Comparison of ENCODE assay signal across 17 cellular contexts in genomic region chr1:7579016-7579415, GRCh38.
DNase-seq lines count a peak whose midpoint lies in the region; ATAC-seq and TF ChIP-seq lines count a peak whose summit lies in the region.
"Had no signal": no experiment of that assay in that cellular context is flagged by ENCODE, and none has a peak within 500 bp of the region (broad histone marks: within the 10 kb centered on the region; RNA-seq: fewer than 3 reads in every experiment).

No MANE protein-coding gene starts in this region.

- peaks cover 4% of the 10 kb centered on the region for H3K27me3 Mint-ChIP-seq in activated CD4-positive, alpha-beta T cell treated with anti-CD3 and anti-CD28 coated beads for 36 hours
- no peaks in the 10 kb centered on the region for H3K27me3 Mint-ChIP-seq in activated CD4-positive, alpha-beta T cell treated with anti-CD3 and anti-CD28 coated beads, Interleukin-2, amount 10 ng/mL, durations not matched to agents 7 days and 5 days

- WGBS in right cardiac atrium: 96% methylated on average over 8 of the region's 8 CpGs

- no peak for ATAC-seq in activated CD4-positive, alpha-beta T cell treated with anti-CD3 and anti-CD28 coated beads for 36 hours
- ATAC-seq in right cardiac atrium: no peak
- no peak for ATAC-seq in left ventricle myocardium superior
- no peak for ATAC-seq in mucosa of descending colon
- ATAC-seq in upper lobe of right lung: no peak

- H3K27ac Mint-ChIP-seq in activated CD4-positive, alpha-beta T cell treated with anti-CD3 and anti-CD28 coated beads for 36 hours: no peak overlapping the region
- no peak overlapping the region for H3K27ac Mint-ChIP-seq in activated CD4-positive, alpha-beta T cell treated with anti-CD3 and anti-CD28 coated beads, Interleukin-2, amount 10 ng/mL, durations not matched to agents 7 days and 5 days
- H3K27ac Mint-ChIP-seq: CD4-positive, CD25-positive, alpha-beta regulatory T cell had no signal

- H3K4me3 ChIP-seq in right cardiac atrium (ENCODE audit: low read length) (no peak overlapping the region), mucosa of descending colon (no peak overlapping the region), upper lobe of right lung (no peak overlapping the region)

- H3K27me3 ChIP-seq in right cardiac atrium (ENCODE audit: control insufficient read depth, insufficient read depth): no peaks in the 10 kb centered on the region
- H3K27me3 ChIP-seq in upper lobe of right lung: no peaks in the 10 kb centered on the region

- no peak for TF ChIP-seq CTCF in mucosa of descending colon (IDR thresholded peaks at IDR 0.05)
- TF ChIP-seq CTCF in upper lobe of right lung (IDR thresholded peaks at IDR 0.05): no peak

- intact Hi-C loops in activated CD4-positive, alpha-beta T cell treated with anti-CD3 and anti-CD28 coated beads for 36 hours (cut with DNase I, micrococcal nuclease): no loop called here
- intact Hi-C loops in right cardiac atrium (cut with DNase I) (loop anchor here in 2 of 4 donors (10.0 kb wide), 2 partner anchors 64 to 124 kb away; no protein-coding TSS in a partner anchor), left ventricle myocardium superior (cut with micrococcal nuclease) (no loop called here), mucosa of descending colon (cut with DNase I, micrococcal nuclease) (no loop called here), upper lobe of right lung (cut with DNase I) (no loop called here)

- H3K9me3 ChIP-seq in right cardiac atrium (ENCODE audit: control insufficient read depth, low read length) (no peaks in the 10 kb centered on the region), mucosa of descending colon (no peaks in the 10 kb centered on the region), upper lobe of right lung (no peaks in the 10 kb centered on the region)

- H3K4me3 Mint-ChIP-seq in activated CD4-positive, alpha-beta T cell treated with anti-CD3 and anti-CD28 coated beads for 36 hours: no peak overlapping the region
- no peak overlapping the region for H3K4me3 Mint-ChIP-seq in activated CD4-positive, alpha-beta T cell treated with anti-CD3 and anti-CD28 coated beads, Interleukin-2, amount 10 ng/mL, durations not matched to agents 7 days and 5 days
- H3K4me3 Mint-ChIP-seq: CD4-positive, CD25-positive, alpha-beta regulatory T cell had no signal

- no peaks in the 10 kb centered on the region for H3K36me3 ChIP-seq in mucosa of descending colon (ENCODE audit: low read depth)
- no peaks in the 10 kb centered on the region for H3K36me3 ChIP-seq in upper lobe of right lung

- H3K9me3 Mint-ChIP-seq in activated CD4-positive, alpha-beta T cell treated with anti-CD3 and anti-CD28 coated beads for 36 hours (ENCODE audit: low read depth): no peaks in the 10 kb centered on the region
- no peaks in the 10 kb centered on the region for H3K9me3 Mint-ChIP-seq in activated CD4-positive, alpha-beta T cell treated with anti-CD3 and anti-CD28 coated beads, Interleukin-2, amount 10 ng/mL, durations not matched to agents 7 days and 5 days
- H3K9me3 Mint-ChIP-seq: CD4-positive, CD25-positive, alpha-beta regulatory T cell had no signal

- DNase-seq in activated CD4-positive, alpha-beta T cell treated with anti-CD3 and anti-CD28 coated beads for 36 hours: peak; percentile 3
- DNase-seq in activated CD4-positive, alpha-beta T cell treated with anti-CD3 and anti-CD28 coated beads, Interleukin-2, amount 10 ng/mL, durations not matched to agents 7 days and 5 days: no peak
- peak in 2 of 3 donors; percentile 25 to 36 for DNase-seq in right cardiac atrium
- no peak for DNase-seq in left ventricle myocardium superior
- DNase-seq in mucosa of descending colon: peak in 2 of 3 donors; percentile 6 to 26
- peak; percentile 45 for DNase-seq in upper lobe of right lung
- DNase-seq in anterior cingulate cortex (lab: John Stamatoyannopoulos, UW): no peak
- no peak for DNase-seq in OCI-M2 (lab: John Stamatoyannopoulos, UW; ENCODE audit: unreplicated experiment)
- DNase-seq: CD4-positive, CD25-positive, alpha-beta regulatory T cell; COR-L47; DMS 273 treated with DMSO at 0.1 percent for 48 hours; DND-41; MV-4-11; NCI-H1694 treated with DMSO at 0.1 percent for 48 hours; NK-92 treated with Interleukin-12 subunit alpha and Interleukin-12 subunit beta, amount 100 ng/mL, for 24 hours had no signal

- POLR2A ChIA-PET in activated CD4-positive, alpha-beta T cell treated with anti-CD3 and anti-CD28 coated beads for 36 hours (lab: Charles Lee): no interaction called here
- POLR2A ChIA-PET in activated CD4-positive, alpha-beta T cell treated with anti-CD3 and anti-CD28 coated beads, Interleukin-2, amount 10 ng/mL, durations not matched to agents 7 days and 5 days (lab: Charles Lee): no interaction called here

- CTCF ChIA-PET in activated CD4-positive, alpha-beta T cell treated with anti-CD3 and anti-CD28 coated beads for 36 hours (lab: Charles Lee): no interaction called here
- CTCF ChIA-PET in activated CD4-positive, alpha-beta T cell treated with anti-CD3 and anti-CD28 coated beads, Interleukin-2, amount 10 ng/mL, durations not matched to agents 7 days and 5 days (lab: Charles Lee): no interaction called here

- H3K27ac ChIP-seq in right cardiac atrium (ENCODE audit: low read length): no peak overlapping the region
- no peak overlapping the region for H3K27ac ChIP-seq in upper lobe of right lung
- H3K27ac ChIP-seq: 22Rv1, KMS-11 had no signal

- no peaks in the 10 kb centered on the region for H3K36me3 Mint-ChIP-seq in activated CD4-positive, alpha-beta T cell treated with anti-CD3 and anti-CD28 coated beads for 36 hours (ENCODE audit: low read depth)
- H3K36me3 Mint-ChIP-seq in activated CD4-positive, alpha-beta T cell treated with anti-CD3 and anti-CD28 coated beads, Interleukin-2, amount 10 ng/mL, durations not matched to agents 7 days and 5 days (ENCODE audit: low read depth): no peaks in the 10 kb centered on the region
- H3K36me3 Mint-ChIP-seq: CD4-positive, CD25-positive, alpha-beta regulatory T cell had no signal

- H3K4me1 ChIP-seq in right cardiac atrium (ENCODE audit: control insufficient read depth, insufficient read depth, low read length) (peaks cover 4% of the 10 kb centered on the region), mucosa of descending colon (ENCODE audit: low read depth) (no peaks in the 10 kb centered on the region), upper lobe of right lung (peaks cover 9% of the 10 kb centered on the region)

- H3K4me1 Mint-ChIP-seq in activated CD4-positive, alpha-beta T cell treated with anti-CD3 and anti-CD28 coated beads for 36 hours: no peaks in the 10 kb centered on the region
- H3K4me1 Mint-ChIP-seq in activated CD4-positive, alpha-beta T cell treated with anti-CD3 and anti-CD28 coated beads, Interleukin-2, amount 10 ng/mL, durations not matched to agents 7 days and 5 days: no peaks in the 10 kb centered on the region
- H3K4me1 Mint-ChIP-seq: CD4-positive, CD25-positive, alpha-beta regulatory T cell had no signal

Comparison
In these comparisons a context has a peak if more than half of its experiments do, and no peak if none do; other contexts are left out.
1. DNase-seq: peak in activated CD4-positive, alpha-beta T cell treated with anti-CD3 and anti-CD28 coated beads for 36 hours (single experiment), right cardiac atrium (2 of 3), mucosa of descending colon (2 of 3) and upper lobe of right lung (single experiment); none in activated CD4-positive, alpha-beta T cell treated with anti-CD3 and anti-CD28 coated beads, Interleukin-2, amount 10 ng/mL, durations not matched to agents 7 days and 5 days (single experiment), left ventricle myocardium superior (single experiment), anterior cingulate cortex (0 of 58) and OCI-M2 (single experiment).